In genomic region chr14:104563191-104563741, GRCh38 we compare ENCODE assay signal across 2 cellular contexts.
TF ChIP-seq lines count a peak whose summit lies in the region.

No MANE protein-coding gene starts in this region.

TF ChIP-seq in HepG2, 621 proteins besides CTCF, POLR2A, EP300 and RAD21:
- TF ChIP-seq MAF1 (CRISPR knock-in tag; IDR thresholded peaks at IDR 0.05; ENCODE audit: borderline replicate concordance) = no peak
- TF ChIP-seq PCBP1 (IDR thresholded peaks at IDR 0.05; ENCODE audit: borderline replicate concordance, low read depth, low read length) = 0 out of 2 replicates have a peak, but pooled peaks have one; percentile 4
- no peak for TF ChIP-seq ZNF703 (CRISPR knock-in tag; IDR thresholded peaks at IDR 0.05; ENCODE audit: borderline replicate concordance)

TF ChIP-seq in H1, 55 proteins besides CTCF, POLR2A, EP300 and RAD21:
- TF ChIP-seq TBP (IDR thresholded peaks at IDR 0.05; ENCODE audit: low read depth, low read length) (no peak), ATF2 (IDR thresholded peaks at IDR 0.05; ENCODE audit: low read length) (no peak), BCL11A (IDR thresholded peaks at IDR 0.05; ENCODE audit: low read depth in 2 of 2, low read length in 2 of 2) (no peak), SP1 (IDR thresholded peaks at IDR 0.05; ENCODE audit: low read depth, low read length) (no peak)
